8 cellular contexts compared by ENCODE assay signal in the genomic region with DNA sequence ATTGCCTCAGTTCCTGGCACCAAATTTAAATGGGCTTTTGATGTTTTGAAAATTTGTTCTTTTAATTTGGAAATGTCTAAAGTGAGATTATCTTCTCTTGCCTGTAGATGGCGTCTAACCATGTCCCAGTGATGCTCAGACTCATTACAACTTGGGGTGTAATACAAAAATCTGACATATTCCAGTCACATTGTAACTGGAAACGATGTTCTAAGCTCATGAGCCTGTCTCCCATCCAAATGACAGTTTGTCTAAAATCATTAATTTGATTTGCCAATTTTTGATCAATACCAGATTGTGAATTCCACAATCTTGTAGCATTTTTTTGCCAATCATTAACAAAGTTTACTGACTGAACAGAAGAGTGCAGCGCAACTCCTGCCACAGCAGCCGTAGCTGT. TPM values are rescaled to one million over a fixed set of nuclear protein-coding genes. Genes with fewer than 3 reads are reported as not detected.
DNase-seq lines count a peak whose midpoint lies in the region; ATAC-seq, FAIRE-seq and TF ChIP-seq lines count a peak whose summit lies in the region.
"Not testable (repeated sequence)": the region's sequence is repeated elsewhere in the genome, so short reads cannot be mapped to it uniquely, and the experiment has no call there.

No MANE protein-coding gene starts in this region.

- H3K27me3 Mint-ChIP-seq in activated T-cell treated with anti-CD3 and anti-CD28 coated beads, Interleukin-2, amount 50 U/mL, for 72 hours (ENCODE audit: low read depth); endodermal cell (ENCODE audit: insufficient read depth): not testable (repeated sequence)

- H3K4me3 ChIP-seq in Karpas-422 (ENCODE audit: low read length); endodermal cell (ENCODE audit: low read length); kidney (ENCODE audit: low read length in 2 of 2); parathyroid adenoma (ENCODE audit: low read depth, low read length): not testable (repeated sequence)

- H3K9me3 Mint-ChIP-seq in activated T-cell treated with anti-CD3 and anti-CD28 coated beads, Interleukin-2, amount 50 U/mL, for 72 hours; endodermal cell: not testable (repeated sequence)

- not testable (repeated sequence) for H4K20me1 ChIP-seq in Karpas-422 (ENCODE audit: insufficient read depth, low read depth, low read length)

- DNase-seq in A172 (ENCODE audit: low spot score), result peak; percentile 21
- DNase-seq in EL, result peak; percentile 32
- peak; percentile 61 for DNase-seq in Karpas-422
- peak; percentile 58 for DNase-seq in OCI-M1 (lab: John Stamatoyannopoulos, UW)
- not testable (repeated sequence) for DNase-seq in activated T-cell treated with anti-CD3 and anti-CD28 coated beads, Interleukin-2, amount 50 U/mL, for 72 hours; endodermal cell; kidney

- H3K79me2 ChIP-seq in Karpas-422 (ENCODE audit: low read length); parathyroid adenoma: not testable (repeated sequence)

- not testable (repeated sequence) for ATAC-seq in activated T-cell treated with anti-CD3 and anti-CD28 coated beads, Interleukin-2, amount 50 U/mL, for 72 hours (replicated peaks in 1 of 2)

- not testable (repeated sequence) for H3K4me1 ChIP-seq in Karpas-422 (ENCODE audit: low read length); endodermal cell (ENCODE audit: control insufficient read depth, insufficient read depth, low read length); kidney (ENCODE audit: control insufficient read depth in 1 of 2, insufficient read depth in 1 of 2, low read depth in 1 of 2, low read length in 2 of 2); parathyroid adenoma

- not testable (repeated sequence) for H3K36me3 ChIP-seq in Karpas-422 (ENCODE audit: insufficient read depth, low read length); endodermal cell (ENCODE audit: control insufficient read depth, insufficient read depth, low read length); kidney (ENCODE audit: control insufficient read depth in 1 of 2, insufficient read depth in 2 of 2, low read length in 2 of 2); parathyroid adenoma (ENCODE audit: control insufficient read depth, insufficient read depth, low read length)

- H3K9me2 ChIP-seq in Karpas-422 (replicated peaks; ENCODE audit: insufficient read depth, low read length), result not testable (repeated sequence)

- H3K27me3 ChIP-seq in Karpas-422 (ENCODE audit: low read length); endodermal cell (ENCODE audit: control insufficient read depth, insufficient read depth, low read length, poor library complexity, severe bottlenecking); parathyroid adenoma (ENCODE audit: control insufficient read depth, insufficient read depth, low read length): not testable (repeated sequence)

- H3K9ac ChIP-seq in Karpas-422 (ENCODE audit: low read length); endodermal cell (ENCODE audit: extremely low read depth, low read length, poor library complexity, severe bottlenecking); kidney (ENCODE audit: low read length in 2 of 2); parathyroid adenoma: not testable (repeated sequence)

- TF ChIP-seq CTCF in endodermal cell (conservative IDR thresholded peaks at IDR 0.05) (peak; percentile 77), parathyroid adenoma (IDR thresholded peaks at IDR 0.05) (peak; percentile 59)
- not testable (repeated sequence) for TF ChIP-seq CTCF in kidney (IDR thresholded peaks at IDR 0.05; ENCODE audit: borderline replicate concordance, extremely low read depth, insufficient read depth)

- FAIRE-seq in kidney (lab: Jason Lieb, UNC), result peak; percentile 46

- peak overlapping the region; percentile 73 for H3K27ac Mint-ChIP-seq in activated T-cell treated with anti-CD3 and anti-CD28 coated beads, Interleukin-2, amount 50 U/mL, for 72 hours
- H3K27ac Mint-ChIP-seq in endodermal cell, result not testable (repeated sequence)

- H3K9me3 ChIP-seq in Karpas-422 (ENCODE audit: low read length); endodermal cell (ENCODE audit: control insufficient read depth, low read length); kidney (ENCODE audit: control insufficient read depth in 1 of 2, low read length in 2 of 2); parathyroid adenoma (ENCODE audit: control insufficient read depth, low read length): not testable (repeated sequence)

- intact Hi-C loops in kidney (cut with DNase I), result not testable (repeated sequence)

- H2AFZ ChIP-seq in Karpas-422 (ENCODE audit: low read length); parathyroid adenoma: not testable (repeated sequence)

- H3K4me3 Mint-ChIP-seq in activated T-cell treated with anti-CD3 and anti-CD28 coated beads, Interleukin-2, amount 50 U/mL, for 72 hours; endodermal cell: not testable (repeated sequence)

- H3K36me3 Mint-ChIP-seq in activated T-cell treated with anti-CD3 and anti-CD28 coated beads, Interleukin-2, amount 50 U/mL, for 72 hours (ENCODE audit: insufficient read depth in 2 of 2); endodermal cell (ENCODE audit: low read depth): not testable (repeated sequence)

- H3K4me2 ChIP-seq in Karpas-422 (ENCODE audit: low read depth, low read length, poor library complexity, severe bottlenecking); parathyroid adenoma (ENCODE audit: low read length): not testable (repeated sequence)

- 48 to 50% methylated on average over 2 to 4 of the region's 4 CpGs for WGBS in endodermal cell (ENCODE audit: insufficient coverage in 1 of 2, insufficient read length in 1 of 2), 2 experiments

- peaks cover 20% of the 10 kb centered on the region for H3K4me1 Mint-ChIP-seq in activated T-cell treated with anti-CD3 and anti-CD28 coated beads, Interleukin-2, amount 50 U/mL, for 72 hours (ENCODE audit: low read depth)
- H3K4me1 Mint-ChIP-seq in endodermal cell, result not testable (repeated sequence)

- not testable (repeated sequence) for H3K27ac ChIP-seq in Karpas-422 (ENCODE audit: low read length); endodermal cell (ENCODE audit: low read depth, low read length); kidney (ENCODE audit: low read depth in 2 of 2, low read length in 2 of 2); parathyroid adenoma

RNA-seq across cellular contexts. Expression of gene RPUSD3, which starts 5.1 kb away (rescaled TPM):
- total RNA-seq in A172 (2014; rRNA removed; shearing (Covaris generic)), result 50.4 and 56.3 TPM in 2 replicates
- total RNA-seq in Karpas-422 (2014; rRNA removed; shearing (Covaris generic); ENCODE audit: low replicate concordance), result 49.9 and 62.5 TPM in 2 replicates
- 10 to 100 TPM; 40.1 to 53.7 TPM for total RNA-seq in activated T-cell treated with anti-CD3 and anti-CD28 coated beads, Interleukin-2, amount 50 U/mL, for 72 hours
- 10 to 100 TPM; 56.9 to 67.1 TPM for total RNA-seq in endodermal cell
- polyA plus RNA-seq in endodermal cell (2013, experiment 1 of 2), result 52.2 TPM
- polyA plus RNA-seq in endodermal cell (2013, experiment 2 of 2), result 47.5 TPM
- total RNA-seq in kidney, result 29.1 TPM
- 53.2 TPM for polyA plus RNA-seq in kidney (ENCODE audit: insufficient read depth, low read depth, low replicate concordance)

RNA-seq across cellular contexts. Expression of gene CIDEC, which starts 31.2 kb away (rescaled TPM):
- total RNA-seq in A172 (2014; rRNA removed; shearing (Covaris generic)), result not detected in 2 replicates
- total RNA-seq in Karpas-422 (2014; rRNA removed; shearing (Covaris generic); ENCODE audit: low replicate concordance), result not detected in 2 replicates
- under 1 TPM in 1 of 2 donors, not detected in 1; 0.65 TPM for total RNA-seq in activated T-cell treated with anti-CD3 and anti-CD28 coated beads, Interleukin-2, amount 50 U/mL, for 72 hours
- not detected for total RNA-seq in endodermal cell
- polyA plus RNA-seq in endodermal cell (2013, experiment 1 of 2), result not detected
- polyA plus RNA-seq in endodermal cell (2013, experiment 2 of 2), result not detected
- total RNA-seq in kidney, result not detected
- not detected for polyA plus RNA-seq in kidney (ENCODE audit: insufficient read depth, low read depth, low replicate concordance)

RNA-seq across cellular contexts. Expression of gene TTLL3, which starts 38.8 kb away (rescaled TPM):
- 10.2 and 15.6 TPM in 2 replicates for total RNA-seq in A172 (2014; rRNA removed; shearing (Covaris generic))
- 79.3 and 84.6 TPM in 2 replicates for total RNA-seq in Karpas-422 (2014; rRNA removed; shearing (Covaris generic); ENCODE audit: low replicate concordance)
- 10 to 100 TPM; 63.6 to 75.5 TPM for total RNA-seq in activated T-cell treated with anti-CD3 and anti-CD28 coated beads, Interleukin-2, amount 50 U/mL, for 72 hours
- 10 to 100 TPM; 21.6 to 35.0 TPM for total RNA-seq in endodermal cell
- polyA plus RNA-seq in endodermal cell (2013, experiment 1 of 2), result 32.0 TPM
- polyA plus RNA-seq in endodermal cell (2013, experiment 2 of 2), result 27.1 TPM
- 61.0 TPM for total RNA-seq in kidney
- polyA plus RNA-seq in kidney (ENCODE audit: insufficient read depth, low read depth, low replicate concordance), result 27.5 TPM

RNA-seq across cellular contexts. Expression of gene JAGN1, which starts 41.5 kb away (rescaled TPM):
- total RNA-seq in A172 (2014; rRNA removed; shearing (Covaris generic)), result 40.5 and 56.0 TPM in 2 replicates
- 33.5 and 39.2 TPM in 2 replicates for total RNA-seq in Karpas-422 (2014; rRNA removed; shearing (Covaris generic); ENCODE audit: low replicate concordance)
- total RNA-seq in activated T-cell treated with anti-CD3 and anti-CD28 coated beads, Interleukin-2, amount 50 U/mL, for 72 hours, result 10 to 100 TPM; 34.6 to 39.4 TPM
- total RNA-seq in endodermal cell (10 to 100 TPM; 21.9 to 29.1 TPM), kidney (30.3 TPM)
- polyA plus RNA-seq in endodermal cell (2013, experiment 1 of 2), result 43.0 TPM
- 37.7 TPM for polyA plus RNA-seq in endodermal cell (2013, experiment 2 of 2)
- 55.3 TPM for polyA plus RNA-seq in kidney (ENCODE audit: insufficient read depth, low read depth, low replicate concordance)

RNA-seq across cellular contexts. Expression of gene IL17RE, which starts 53.8 kb away (rescaled TPM):
- total RNA-seq in A172 (2014; rRNA removed; shearing (Covaris generic)), result 0.81 and 1.3 TPM in 2 replicates
- not detected in 2 replicates for total RNA-seq in Karpas-422 (2014; rRNA removed; shearing (Covaris generic); ENCODE audit: low replicate concordance)
- 1 to 10 TPM in 1 of 2 donors, under 1 TPM in 1; 0.94 to 5.5 TPM for total RNA-seq in activated T-cell treated with anti-CD3 and anti-CD28 coated beads, Interleukin-2, amount 50 U/mL, for 72 hours
- 1 to 10 TPM; 1.2 to 1.6 TPM for total RNA-seq in endodermal cell
- polyA plus RNA-seq in endodermal cell (2013, experiment 1 of 2), result 0.85 TPM
- polyA plus RNA-seq in endodermal cell (2013, experiment 2 of 2), result 0.75 TPM
- total RNA-seq in kidney, result 8.5 TPM
- 7.5 TPM for polyA plus RNA-seq in kidney (ENCODE audit: insufficient read depth, low read depth, low replicate concordance)
